In the genomic region with DNA sequence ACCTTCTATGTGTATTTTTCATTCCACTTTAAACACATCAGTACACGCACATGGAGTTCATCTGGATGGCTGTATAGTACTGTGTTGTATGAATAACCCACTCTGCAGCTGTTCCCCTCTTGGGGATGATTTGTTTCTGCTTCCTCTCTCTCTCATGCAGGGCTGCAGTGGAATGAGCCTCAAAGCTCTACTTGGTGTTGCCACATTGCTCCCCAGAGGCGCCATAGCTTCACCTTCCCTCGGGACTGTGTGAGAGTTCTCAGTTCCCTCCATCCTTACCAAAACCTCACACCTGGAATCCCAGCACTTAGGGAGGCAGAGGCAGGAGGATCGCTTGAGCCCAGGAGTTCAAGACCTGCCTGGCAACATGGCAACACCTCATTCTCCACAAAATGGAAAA, we compare ENCODE assay signal across 14 cellular contexts. TPM values are rescaled to one million over a fixed set of nuclear protein-coding genes. Genes with fewer than 3 reads are reported as not detected.
DNase-seq lines count a peak whose midpoint lies in the region; ATAC-seq and TF ChIP-seq lines count a peak whose summit lies in the region.
"Had no signal": no experiment of that assay in that cellular context is flagged by ENCODE, and none has a peak within 500 bp of the region (broad histone marks: within the 10 kb centered on the region; RNA-seq: fewer than 3 reads in every experiment).

No MANE protein-coding gene starts in this region.

- H3K27me3 Mint-ChIP-seq in effector memory CD8-positive, alpha-beta T cell: no peaks in the 10 kb centered on the region

- H3K4me3 ChIP-seq in testis (no peak overlapping the region), transverse colon (no peak overlapping the region)
- no peak overlapping the region for H3K4me3 ChIP-seq in effector memory CD4-positive, alpha-beta T cell (ENCODE audit: insufficient read depth, low read depth, low read length, poor library complexity, severe bottlenecking)
- H3K4me3 ChIP-seq: vagina had no signal

- no peaks in the 10 kb centered on the region for H3K36me3 ChIP-seq in testis (ENCODE audit: low read depth, missing control alignments)
- H3K36me3 ChIP-seq in effector memory CD4-positive, alpha-beta T cell (ENCODE audit: control insufficient read depth, insufficient read depth, low read length): no peaks in the 10 kb centered on the region
- H3K36me3 ChIP-seq in transverse colon: peaks cover 0 to 9% (median 0%) of the 10 kb centered on the region in 4 donors

- peak overlapping the region; percentile 5 to 62 for H3K27ac Mint-ChIP-seq in effector memory CD8-positive, alpha-beta T cell

- peaks cover 23% of the 10 kb centered on the region for H3K36me3 Mint-ChIP-seq in effector memory CD8-positive, alpha-beta T cell (ENCODE audit: insufficient read depth)

- H3K27ac ChIP-seq in testis: no peak overlapping the region
- H3K27ac ChIP-seq in effector memory CD4-positive, alpha-beta T cell (ENCODE audit: insufficient read depth, low read length, poor library complexity, severe bottlenecking): no peak overlapping the region
- H3K27ac ChIP-seq in transverse colon: no peak overlapping the region
- H3K27ac ChIP-seq: vagina had no signal

- peak; percentile 83 for ATAC-seq in GM18502 (IDR thresholded peaks at IDR 0.05; ENCODE audit: poor library complexity, unreplicated experiment)
- ATAC-seq in GM21360 (IDR thresholded peaks at IDR 0.05; ENCODE audit: unreplicated experiment): peak; percentile 71
- ATAC-seq in HG03196 (IDR thresholded peaks at IDR 0.05; ENCODE audit: unreplicated experiment): peak; percentile 56
- no peak for ATAC-seq in effector memory CD8-positive, alpha-beta T cell (replicated peaks)
- ATAC-seq in HG02970 (IDR thresholded peaks at IDR 0.05; ENCODE audit: low FRiP score, unreplicated experiment): no peak
- ATAC-seq: left colon had no signal

- H3K27me3 ChIP-seq in testis (no peaks in the 10 kb centered on the region), transverse colon (no peaks in the 10 kb centered on the region)
- no peaks in the 10 kb centered on the region for H3K27me3 ChIP-seq in effector memory CD4-positive, alpha-beta T cell (replicated peaks; ENCODE audit: control insufficient read depth, insufficient read depth, low read length, poor library complexity, severe bottlenecking)
- H3K27me3 ChIP-seq: vagina had no signal

- DNase-seq in effector memory CD8-positive, alpha-beta T cell: no peak
- DNase-seq in testis (no peak), transverse colon (no peak)
- DNase-seq in effector memory CD4-positive, alpha-beta T cell: no peak
- DNase-seq: left colon, NCI-H226, posterior cingulate gyrus, SK-N-SH had no signal

- no peak overlapping the region for H3K4me3 Mint-ChIP-seq in effector memory CD8-positive, alpha-beta T cell

- H3K4me1 ChIP-seq in testis (no peaks in the 10 kb centered on the region), transverse colon (no peaks in the 10 kb centered on the region)
- H3K4me1 ChIP-seq in effector memory CD4-positive, alpha-beta T cell (ENCODE audit: control insufficient read depth, insufficient read depth, low read length, poor library complexity, severe bottlenecking): peaks cover 18% of the 10 kb centered on the region
- H3K4me1 ChIP-seq: vagina had no signal

- TF ChIP-seq EP300 in transverse colon (IDR thresholded peaks at IDR 0.05; ENCODE audit: low read depth): no peak

- H3K9me3 Mint-ChIP-seq in effector memory CD8-positive, alpha-beta T cell: no peaks in the 10 kb centered on the region

- TF ChIP-seq POLR2A in testis (IDR thresholded peaks at IDR 0.05) (no peak), transverse colon (IDR thresholded peaks at IDR 0.05) (no peak)

- peaks cover 39 to 61% of the 10 kb centered on the region in 2 donors for H3K4me1 Mint-ChIP-seq in effector memory CD8-positive, alpha-beta T cell (ENCODE audit: low read depth in 2 of 2)

- TF ChIP-seq CTCF in testis (IDR thresholded peaks at IDR 0.05) (no peak), transverse colon (IDR thresholded peaks at IDR 0.05) (no peak)

- intact Hi-C loops in testis (cut with DNase I; ENCODE audit: low total_unique reads) (no loop called here), transverse colon (cut with DNase I; ENCODE audit: low total_unique reads) (no loop called here)

- in situ Hi-C loops in transverse colon (cut with MboI; ENCODE audit: low pct_ligation_motif_present in 1 of 4, low pct_unique_long_range_greater_than_20kb in 1 of 4, low sequenced_read_pairs in 3 of 4): no loop called here

- WGBS in testis, 2 donors: 80 to 94% methylated on average over 4 of the region's 4 CpGs
- 80 to 100% methylated on average over 1 to 4 of the region's 4 CpGs for WGBS in transverse colon (ENCODE audit: low coverage in 1 of 2), 2 donors

- no peaks in the 10 kb centered on the region for H3K9me3 ChIP-seq in testis
- H3K9me3 ChIP-seq in effector memory CD4-positive, alpha-beta T cell (ENCODE audit: control insufficient read depth, low read length): no peaks in the 10 kb centered on the region
- no peaks in the 10 kb centered on the region for H3K9me3 ChIP-seq in transverse colon
- H3K9me3 ChIP-seq: SK-N-SH, vagina had no signal

RNA-seq across cellular contexts. Expression of gene GPR183, which starts 28.4 kb away (rescaled TPM):
- total RNA-seq in testis: 1 to 10 TPM in 1 of 2 donors, under 1 TPM in 1; 0.39 to 6.9 TPM
- 2.3 TPM for polyA plus RNA-seq in testis (ENCODE audit: insufficient read depth, low read depth, low replicate concordance)
- 10 to 100 TPM in 1 of 4 donors, 1 to 10 TPM in 3; 3.0 to 14.6 (median 6.5) TPM for total RNA-seq in transverse colon
- total RNA-seq: bronchial epithelial cell had no signal

Comparison
In these comparisons a context has a peak if more than half of its experiments do, and no peak if none do; other contexts are left out.
1. ATAC-seq: peak in GM18502 (single experiment), GM21360 (single experiment) and HG03196 (single experiment); none in effector memory CD8-positive, alpha-beta T cell (single experiment) and HG02970 (single experiment).